ENCODE assay signal across 19 cellular contexts in the genomic region with DNA sequence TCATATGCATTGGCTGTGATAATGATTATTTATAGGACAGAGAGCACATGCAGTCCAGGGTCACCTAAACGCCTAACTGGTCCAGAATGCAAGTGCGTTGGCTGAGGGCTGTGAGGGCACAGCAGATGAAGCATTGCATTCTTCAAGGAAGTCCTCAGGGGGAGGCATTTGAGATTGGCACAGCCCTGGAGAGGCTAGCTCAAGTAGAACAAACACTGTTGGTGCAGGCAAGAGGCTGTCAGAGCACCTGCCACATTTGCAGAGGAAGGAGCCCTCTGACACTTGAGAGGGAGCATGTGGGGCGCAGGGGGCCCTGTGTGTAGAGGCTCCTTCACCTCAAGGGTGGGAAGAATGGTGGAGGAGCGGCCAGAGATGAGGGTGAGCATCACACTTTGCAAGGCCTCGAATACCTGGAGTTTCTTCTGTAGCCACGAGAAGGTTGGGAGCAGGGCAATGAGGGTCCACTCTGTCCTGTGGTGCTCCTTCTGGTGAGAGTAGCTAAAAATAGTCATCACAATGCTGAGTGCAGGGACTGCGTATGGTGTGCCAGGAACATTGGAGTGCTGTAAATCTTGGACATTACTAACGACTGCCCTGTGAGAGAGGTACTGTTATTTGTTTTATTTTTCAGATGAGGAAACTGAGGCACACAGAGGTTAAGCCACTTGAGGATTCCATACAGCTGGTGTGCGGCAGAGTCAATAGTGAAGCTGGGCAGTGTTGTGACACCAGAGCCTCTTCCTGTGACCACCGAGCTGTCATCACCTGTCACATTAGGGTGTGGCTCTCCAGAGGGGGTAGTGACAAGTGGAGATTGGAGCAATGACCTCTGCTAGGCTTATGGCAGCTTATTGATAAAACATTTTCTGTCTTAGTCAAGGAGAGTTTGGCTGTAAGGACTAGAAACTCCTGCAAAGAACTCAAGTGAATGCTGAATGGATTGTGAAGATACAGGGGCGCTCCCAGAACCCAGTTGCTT.
A peak's percentile ranks its signal among the peaks of the same experiment; 100 is the strongest.
DNase-seq lines count a peak whose midpoint lies in the region; ATAC-seq and TF ChIP-seq lines count a peak whose summit lies in the region.
"Had no signal": no experiment of that assay in that cellular context is flagged by ENCODE, and none has a peak within 500 bp of the region (broad histone marks: within the 10 kb centered on the region; RNA-seq: fewer than 3 reads in every experiment).

No MANE protein-coding gene starts in this region.

- peaks cover 33 to 41% (median 37%) of the 10 kb centered on the region in 3 donors for H3K4me1 Mint-ChIP-seq in naive B cell
- H3K4me1 Mint-ChIP-seq: activated naive CD8-positive, alpha-beta T cell treated with anti-CD3 and anti-CD28 coated beads for 36 hours had no signal

- intact Hi-C loops in Right ventricle myocardium inferior (cut with DNase I) (loop anchor here (5.0 to 10.0 kb wide), 2 partner anchors 67 to 100 kb away; partner anchors contain the start of gene PIP5K1B), cardiac septum (cut with DNase I) (no loop called here), heart left ventricle (cut with DNase I) (loop anchor here in 1 of 10 donors (5.0 kb wide), 1 partner anchor 57 kb away; no protein-coding TSS in a partner anchor), aorta (cut with DNase I) (no loop called here)

- no peak for TF ChIP-seq POLR2A in heart left ventricle (IDR thresholded peaks at IDR 0.05)

- H3K27ac Mint-ChIP-seq in naive B cell: peak overlapping the region in 4 of 6 donors; percentile 8 to 79 (median 26)
- H3K27ac Mint-ChIP-seq: activated naive CD8-positive, alpha-beta T cell treated with anti-CD3 and anti-CD28 coated beads for 36 hours had no signal

- DNase-seq in Right ventricle myocardium inferior (ENCODE audit: missing footprints): no peak
- no peak for DNase-seq in cardiac septum (ENCODE audit: low spot score)
- peak in 4 of 5 donors; percentile 16 to 57 (median 41) for DNase-seq in heart left ventricle
- DNase-seq in naive B cell: no peak
- DNase-seq in aorta: no peak
- DNase-seq in NCI-H524 treated with DMSO at 0.1 percent for 48 hours (lab: John Stamatoyannopoulos, UW): no peak
- DNase-seq in GM13977 (ENCODE audit: low spot score): no peak
- no peak for DNase-seq in COLO829 (ENCODE audit: low spot score)
- DNase-seq: activated CD4-positive, alpha-beta T cell treated with anti-CD3 and anti-CD28 coated beads, Interleukin-2, amount 50 U/mL, for 48 hours; activated CD4-positive, CD25-positive, alpha-beta regulatory T cell; activated CD8-positive, alpha-beta memory T cell treated with anti-CD3 and anti-CD28 coated beads, Interleukin-2, amount 50 U/mL, for 4 hours; activated naive CD8-positive, alpha-beta T cell treated with anti-CD3 and anti-CD28 coated beads for 36 hours; Caco-2; Karpas-422; NCI-H2227 treated with DMSO at 0.1 percent for 48 hours; T1000 had no signal

- H3K9me3 ChIP-seq in heart left ventricle: no peaks in the 10 kb centered on the region
- no peaks in the 10 kb centered on the region for H3K9me3 ChIP-seq in aorta (ENCODE audit: control insufficient read depth, low read length)
- H3K9me3 ChIP-seq: Caco-2, HAP-1 had no signal

- WGBS in heart left ventricle, 4 donors: 39 to 55% (median 43%) methylated on average over 11 of the region's 11 CpGs
- 47 to 53% methylated on average over 11 of the region's 11 CpGs for WGBS in aorta, 2 donors

- H3K4me3 ChIP-seq in heart left ventricle (peak overlapping the region in 1 of 12 donors; percentile 11), aorta (ENCODE audit: low read length in 2 of 2) (no peak overlapping the region)
- H3K4me3 ChIP-seq: GM12878, HAP-1 had no signal

- TF ChIP-seq CTCF in heart left ventricle (IDR thresholded peaks at IDR 0.05) (no peak), GM13977 (IDR thresholded peaks at IDR 0.05; ENCODE audit: extremely low read depth, insufficient read depth, missing control alignments) (no peak)

- ATAC-seq in Right ventricle myocardium inferior: peak; percentile 93
- peak; percentile 93 to 96 (median 94) for ATAC-seq in heart left ventricle
- ATAC-seq in naive B cell (ENCODE audit: low read depth in 2 of 2): no peak
- ATAC-seq in aorta (ENCODE audit: low FRiP score): peak; percentile 60
- ATAC-seq: GM12878 had no signal

- H3K36me3 ChIP-seq in heart left ventricle (no peaks in the 10 kb centered on the region), aorta (ENCODE audit: control insufficient read depth in 1 of 2, insufficient read depth in 2 of 2, low read length in 1 of 2) (no peaks in the 10 kb centered on the region)
- H3K36me3 ChIP-seq: HAP-1 had no signal

- H3K27me3 ChIP-seq in heart left ventricle (no peaks in the 10 kb centered on the region), aorta (ENCODE audit: control insufficient read depth in 1 of 2, insufficient read depth in 2 of 2, low read length in 1 of 2) (no peaks in the 10 kb centered on the region)

- H3K27ac ChIP-seq in heart left ventricle (peak overlapping the region in 11 of 12 donors; percentile 66 to 87 (median 80)), aorta (ENCODE audit: low read depth in 1 of 2, low read length in 2 of 2) (peak overlapping the region in 1 of 2 donors; percentile 77)
- H3K27ac ChIP-seq: epithelial cell of prostate had no signal

- peak overlapping the region in 3 of 8 donors; percentile 20 to 48 (median 37) for H3K4me3 Mint-ChIP-seq in naive B cell
- H3K4me3 Mint-ChIP-seq: activated naive CD8-positive, alpha-beta T cell treated with anti-CD3 and anti-CD28 coated beads for 36 hours had no signal

- H3K36me3 Mint-ChIP-seq in naive B cell: peaks cover 0 to 7% of the 10 kb centered on the region in 2 donors
- H3K36me3 Mint-ChIP-seq: activated naive CD8-positive, alpha-beta T cell treated with anti-CD3 and anti-CD28 coated beads for 36 hours had no signal

- H3K9me3 Mint-ChIP-seq in naive B cell: no peaks in the 10 kb centered on the region
- H3K9me3 Mint-ChIP-seq: activated naive CD8-positive, alpha-beta T cell treated with anti-CD3 and anti-CD28 coated beads for 36 hours had no signal

- in situ Hi-C loops in GM13977 (cut with MboI; ENCODE audit: low pct_unique_long_range_greater_than_20kb, low sequenced_read_pairs, unreplicated experiment): no loop called here

- no peaks in the 10 kb centered on the region for H3K27me3 Mint-ChIP-seq in naive B cell
- H3K27me3 Mint-ChIP-seq: activated naive CD8-positive, alpha-beta T cell treated with anti-CD3 and anti-CD28 coated beads for 36 hours had no signal

- H3K4me1 ChIP-seq in heart left ventricle (peaks cover 0 to 51% (median 23%) of the 10 kb centered on the region in 12 donors), aorta (ENCODE audit: control insufficient read depth in 1 of 2, insufficient read depth in 2 of 2, low read length in 2 of 2) (peaks cover 5 to 7% of the 10 kb centered on the region in 2 donors)
- H3K4me1 ChIP-seq: Caco-2 had no signal

Comparison
In these comparisons a context has a peak if more than half of its experiments do, and no peak if none do; other contexts are left out.
1. DNase-seq: peak in heart left ventricle (4 of 5); none in Right ventricle myocardium inferior (single experiment), cardiac septum (single experiment), naive B cell (single experiment), aorta (0 of 2), NCI-H524 treated with DMSO at 0.1 percent for 48 hours (single experiment), GM13977 (single experiment) and COLO829 (single experiment).
2. ATAC-seq: peak in Right ventricle myocardium inferior (single experiment), heart left ventricle (4 of 4) and aorta (single experiment); none in naive B cell (0 of 2).